Comparison of ENCODE assay signal across 8 cellular contexts in genomic region chr1:192805832-192806323, GRCh38. TPM values are rescaled to one million over a fixed set of nuclear protein-coding genes. Genes with fewer than 3 reads are reported as not detected.
DNase-seq lines count a peak whose midpoint lies in the region; ATAC-seq and TF ChIP-seq lines count a peak whose summit lies in the region.

No MANE protein-coding gene starts in this region.

- TF ChIP-seq CTCF in brain microvascular endothelial cell (IDR thresholded peaks at IDR 0.05; ENCODE audit: low read depth, low read length, missing control alignments) (peak; percentile 58), liver (IDR thresholded peaks at IDR 0.05; ENCODE audit: low read depth, low read length, missing input control) (peak; percentile 54)

- peaks cover 0 to 11% (median 6%) of the 10 kb centered on the region in 4 donors for H3K4me1 ChIP-seq in liver (ENCODE audit: control insufficient read depth in 4 of 4, insufficient read depth in 4 of 4, low read length in 3 of 4)

- no peak overlapping the region for H3K9ac ChIP-seq in liver (ENCODE audit: low read depth in 1 of 2, low read length in 2 of 2)

- H3K27ac ChIP-seq in brain microvascular endothelial cell (no peak overlapping the region), liver (ENCODE audit: low read depth in 1 of 2, low read length in 2 of 2) (no peak overlapping the region)

- H3K4me1 Mint-ChIP-seq in activated CD4-positive, alpha-beta T cell treated with anti-CD3 and anti-CD28 coated beads for 36 hours, result peaks cover 31% of the 10 kb centered on the region

- WGBS in liver, result 72% methylated on average over 2 of the region's 2 CpGs

- peaks cover 1% of the 10 kb centered on the region for H3K36me3 Mint-ChIP-seq in activated CD4-positive, alpha-beta T cell treated with anti-CD3 and anti-CD28 coated beads for 36 hours (ENCODE audit: low read depth)

- POLR2A ChIA-PET in activated CD4-positive, alpha-beta T cell treated with anti-CD3 and anti-CD28 coated beads for 36 hours (lab: Charles Lee), result no interaction called here

- H3K36me3 ChIP-seq in brain microvascular endothelial cell (replicated peaks) (peaks cover under 1% of the 10 kb centered on the region), liver (ENCODE audit: control insufficient read depth in 4 of 4, insufficient read depth in 3 of 4, low read depth in 1 of 4, low read length in 3 of 4) (no peaks in the 10 kb centered on the region)

- DNase-seq in activated CD4-positive, alpha-beta T cell treated with anti-CD3 and anti-CD28 coated beads for 36 hours, result no peak
- no peak for DNase-seq in activated CD4-positive, alpha-beta T cell treated with anti-CD3 and anti-CD28 coated beads for 1 hour
- DNase-seq in NCI-H82 treated with DMSO at 0.1 percent for 48 hours (lab: John Stamatoyannopoulos, UW; ENCODE audit: unreplicated experiment) (peak; percentile 68), brain microvascular endothelial cell (peak; percentile 87), NCI-H1436 (lab: John Stamatoyannopoulos, UW) (no peak)

- no peak overlapping the region for H3K4me3 ChIP-seq in brain microvascular endothelial cell (ENCODE audit: low read depth, low read length)
- no peak overlapping the region for H3K4me3 ChIP-seq in liver (ENCODE audit: low read depth in 1 of 3, low read length in 3 of 3)

- intact Hi-C loops in activated CD4-positive, alpha-beta T cell treated with anti-CD3 and anti-CD28 coated beads for 36 hours (cut with DNase I, micrococcal nuclease), result loop anchor here (1.0 to 10.0 kb wide), 9 partner anchors 131 to 1491 kb away; partner anchors contain the start of genes GLRX2 (in 1 of the 2) and RGS1 (in 1 of the 2)

- H3K27me3 ChIP-seq in brain microvascular endothelial cell (replicated peaks) (no peaks in the 10 kb centered on the region), liver (ENCODE audit: control insufficient read depth in 4 of 4, insufficient read depth in 4 of 4, low read length in 3 of 4) (no peaks in the 10 kb centered on the region)

- no peaks in the 10 kb centered on the region for H3K9me3 Mint-ChIP-seq in activated CD4-positive, alpha-beta T cell treated with anti-CD3 and anti-CD28 coated beads for 36 hours (ENCODE audit: low read depth)

- CTCF ChIA-PET in activated CD4-positive, alpha-beta T cell treated with anti-CD3 and anti-CD28 coated beads for 36 hours (lab: Charles Lee), result interaction anchor here (0.6 to 4.8 kb wide), 13 partner anchors 8 to 331 kb away, joined by 3 to 46 read pairs (median 6); no protein-coding TSS in a partner anchor

- peak; percentile 17 for ATAC-seq in activated CD4-positive, alpha-beta T cell treated with anti-CD3 and anti-CD28 coated beads for 36 hours
- peak; percentile 22 for ATAC-seq in GM19351 (IDR thresholded peaks at IDR 0.05; ENCODE audit: unreplicated experiment)
- ATAC-seq in HG03432 (IDR thresholded peaks at IDR 0.05; ENCODE audit: unreplicated experiment), result peak; percentile 21

- H3K27me3 Mint-ChIP-seq in activated CD4-positive, alpha-beta T cell treated with anti-CD3 and anti-CD28 coated beads for 36 hours, result no peaks in the 10 kb centered on the region

- in situ Hi-C loops in brain microvascular endothelial cell (cut with HindIII; ENCODE audit: low pct_ligation_motif_present, low sequenced_read_pairs), result loop anchor here (25.0 kb wide), 1 partner anchor 206 kb away; no protein-coding TSS in a partner anchor

- no peak overlapping the region for H3K27ac Mint-ChIP-seq in activated CD4-positive, alpha-beta T cell treated with anti-CD3 and anti-CD28 coated beads for 36 hours

- peak; percentile 87 to 88 for TF ChIP-seq RAD21 in liver (IDR thresholded peaks at IDR 0.05)

- H3K9me3 ChIP-seq in liver (ENCODE audit: control insufficient read depth in 4 of 4, low read length in 3 of 4), result no peaks in the 10 kb centered on the region

- no peak overlapping the region for H3K4me3 Mint-ChIP-seq in activated CD4-positive, alpha-beta T cell treated with anti-CD3 and anti-CD28 coated beads for 36 hours

TF ChIP-seq in liver, 16 proteins besides CTCF, POLR2A, EP300 and RAD21:
- TF ChIP-seq MAX (IDR thresholded peaks at IDR 0.05) (no peak), YY1 (IDR thresholded peaks at IDR 0.05) (no peak), ZBTB33 (IDR thresholded peaks at IDR 0.05) (peak; percentile 21), JUND (IDR thresholded peaks at IDR 0.05) (peak; percentile 99 to 100), SP1 (IDR thresholded peaks at IDR 0.05) (peak; percentile 20), GABPA (IDR thresholded peaks at IDR 0.05 in 1 of 2, conservative IDR thresholded peaks at IDR 0.05 in 1 of 2) (no peak), FOXA1 (IDR thresholded peaks at IDR 0.05) (no peak), HNF4G (IDR thresholded peaks at IDR 0.05) (no peak), NR2F2 (IDR thresholded peaks at IDR 0.05) (no peak), REST (IDR thresholded peaks at IDR 0.05) (no peak), TAF1 (conservative IDR thresholded peaks at IDR 0.05) (no peak), RXRA (IDR thresholded peaks at IDR 0.05) (peak; percentile 21 to 38), HNF4A (conservative IDR thresholded peaks at IDR 0.05) (peak in 1 of 2 donors; percentile 8), EGR1 (IDR thresholded peaks at IDR 0.05; ENCODE audit: low read depth in 2 of 2) (peak; percentile 23 to 57), FOXA2 (IDR thresholded peaks at IDR 0.05) (no peak)
- TF ChIP-seq, protein P1, sequence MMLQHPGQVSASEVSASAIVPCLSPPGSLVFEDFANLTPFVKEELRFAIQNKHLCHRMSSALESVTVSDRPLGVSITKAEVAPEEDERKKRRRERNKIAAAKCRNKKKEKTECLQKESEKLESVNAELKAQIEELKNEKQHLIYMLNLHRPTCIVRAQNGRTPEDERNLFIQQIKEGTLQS (IDR thresholded peaks at IDR 0.05), result peak; percentile 93

RNA-seq across cellular contexts. Expression of gene RGS2, which starts 3.0 kb away (rescaled TPM):
- total RNA-seq in activated CD4-positive, alpha-beta T cell treated with anti-CD3 and anti-CD28 coated beads for 36 hours, result 1 to 10 TPM; 5.1 to 5.3 TPM
- 1 to 10 TPM; 2.6 to 4.9 TPM for total RNA-seq in liver
- polyA plus RNA-seq in liver, result 1 to 10 TPM; 3.9 to 10.0 TPM

Comparison
In these comparisons a context has a peak if more than half of its experiments do, and no peak if none do; other contexts are left out.
1. DNase-seq: peak in NCI-H82 treated with DMSO at 0.1 percent for 48 hours (single experiment) and brain microvascular endothelial cell (single experiment); none in activated CD4-positive, alpha-beta T cell treated with anti-CD3 and anti-CD28 coated beads for 36 hours (single experiment), activated CD4-positive, alpha-beta T cell treated with anti-CD3 and anti-CD28 coated beads for 1 hour (single experiment) and NCI-H1436 (single experiment).
2. Peak in every context shown above with its lines, with median percentiles within 50 percentile points of each other: ATAC-seq.